Comparison of ENCODE assay signal across 8 cellular contexts in the genomic region with DNA sequence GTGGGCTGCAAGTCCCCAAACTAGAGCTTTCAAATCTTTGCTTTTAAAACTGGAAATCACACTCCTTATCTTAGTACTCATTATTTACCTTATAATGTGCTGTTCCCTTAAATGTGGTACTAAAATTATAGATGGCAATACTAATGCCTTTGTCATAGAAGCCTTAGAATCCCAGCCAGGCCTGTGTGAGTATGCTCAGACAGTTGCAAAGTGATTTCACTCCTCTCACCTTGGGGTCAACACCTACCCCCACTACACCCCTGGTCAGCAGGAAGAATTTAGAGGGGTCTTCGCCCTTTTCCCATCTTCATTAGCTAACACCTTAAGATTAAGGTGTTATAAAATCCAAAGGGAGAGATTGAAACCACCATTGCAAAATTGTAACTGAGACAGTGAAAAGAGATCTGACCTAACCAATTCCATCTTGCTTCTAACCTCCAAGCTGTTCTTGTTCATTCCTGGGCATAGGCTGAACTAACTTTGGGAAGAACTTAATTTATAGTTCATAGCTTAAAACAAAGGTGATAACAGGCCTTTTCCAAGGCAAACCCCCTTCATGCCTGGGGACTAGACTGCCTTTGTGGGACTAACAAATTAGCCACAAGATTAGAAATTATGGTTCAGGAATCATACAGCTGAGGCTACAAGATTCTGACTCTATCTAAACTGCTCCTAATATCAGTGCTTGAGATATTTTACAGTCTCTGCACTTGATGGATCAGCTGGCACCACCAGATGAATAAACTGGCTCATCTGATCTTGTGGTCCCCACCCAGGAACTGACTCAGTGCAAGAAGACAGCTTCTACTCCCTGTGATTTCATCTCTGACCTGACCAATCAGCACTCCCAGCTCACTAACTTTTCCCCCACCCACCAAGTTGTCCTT.
DNase-seq lines count a peak whose midpoint lies in the region; ATAC-seq lines count a peak whose summit lies in the region.

No MANE protein-coding gene starts in this region.

- peak; percentile 51 for ATAC-seq in effector memory CD8-positive, alpha-beta T cell (replicated peaks)
- no peak for ATAC-seq in GM18873 (IDR thresholded peaks at IDR 0.05; ENCODE audit: low FRiP score, unreplicated experiment)

- no peaks in the 10 kb centered on the region for H3K9me3 Mint-ChIP-seq in effector memory CD8-positive, alpha-beta T cell

- DNase-seq in ELR (ENCODE audit: low read depth) (peak; percentile 94), cerebellar nuclear complex (lab: John Stamatoyannopoulos, UW) (no peak), KG1 (lab: John Stamatoyannopoulos, UW) (no peak), NCI-H345 (lab: John Stamatoyannopoulos, UW) (no peak)
- peak; percentile 23 for DNase-seq in activated CD4-positive, alpha-beta T cell treated with anti-CD3 and anti-CD28 coated beads for 1 hour
- DNase-seq in effector memory CD8-positive, alpha-beta T cell: peak in 2 of 3 experiments; percentile 18 to 22
- peak; percentile 13 to 54 for DNase-seq in stimulated activated CD4-positive, alpha-beta T cell treated with anti-CD3 and anti-CD28 coated beads, Interleukin-12 subunit alpha, Interleukin-12 subunit beta, amount 100 ng/mL, for 24 hours (ENCODE audit: low read depth in 2 of 2)

- H3K4me1 Mint-ChIP-seq in effector memory CD8-positive, alpha-beta T cell (ENCODE audit: low read depth in 2 of 2): peaks cover 14 to 19% of the 10 kb centered on the region in 2 donors

- H3K27ac Mint-ChIP-seq in effector memory CD8-positive, alpha-beta T cell: peak overlapping the region; percentile 67 to 81

- no peaks in the 10 kb centered on the region for H3K36me3 Mint-ChIP-seq in effector memory CD8-positive, alpha-beta T cell (ENCODE audit: insufficient read depth)

- peak overlapping the region; percentile 4 to 15 for H3K4me3 Mint-ChIP-seq in effector memory CD8-positive, alpha-beta T cell

- no peaks in the 10 kb centered on the region for H3K27me3 Mint-ChIP-seq in effector memory CD8-positive, alpha-beta T cell

Comparison
In these comparisons a context has a peak if more than half of its experiments do, and no peak if none do; other contexts are left out.
1. DNase-seq: peak in ELR (single experiment), activated CD4-positive, alpha-beta T cell treated with anti-CD3 and anti-CD28 coated beads for 1 hour (single experiment), effector memory CD8-positive, alpha-beta T cell (2 of 3) and stimulated activated CD4-positive, alpha-beta T cell treated with anti-CD3 and anti-CD28 coated beads, Interleukin-12 subunit alpha, Interleukin-12 subunit beta, amount 100 ng/mL, for 24 hours (2 of 2); none in cerebellar nuclear complex (0 of 2), KG1 (single experiment) and NCI-H345 (single experiment).